9 cellular contexts compared by ENCODE assay signal in the genomic region with DNA sequence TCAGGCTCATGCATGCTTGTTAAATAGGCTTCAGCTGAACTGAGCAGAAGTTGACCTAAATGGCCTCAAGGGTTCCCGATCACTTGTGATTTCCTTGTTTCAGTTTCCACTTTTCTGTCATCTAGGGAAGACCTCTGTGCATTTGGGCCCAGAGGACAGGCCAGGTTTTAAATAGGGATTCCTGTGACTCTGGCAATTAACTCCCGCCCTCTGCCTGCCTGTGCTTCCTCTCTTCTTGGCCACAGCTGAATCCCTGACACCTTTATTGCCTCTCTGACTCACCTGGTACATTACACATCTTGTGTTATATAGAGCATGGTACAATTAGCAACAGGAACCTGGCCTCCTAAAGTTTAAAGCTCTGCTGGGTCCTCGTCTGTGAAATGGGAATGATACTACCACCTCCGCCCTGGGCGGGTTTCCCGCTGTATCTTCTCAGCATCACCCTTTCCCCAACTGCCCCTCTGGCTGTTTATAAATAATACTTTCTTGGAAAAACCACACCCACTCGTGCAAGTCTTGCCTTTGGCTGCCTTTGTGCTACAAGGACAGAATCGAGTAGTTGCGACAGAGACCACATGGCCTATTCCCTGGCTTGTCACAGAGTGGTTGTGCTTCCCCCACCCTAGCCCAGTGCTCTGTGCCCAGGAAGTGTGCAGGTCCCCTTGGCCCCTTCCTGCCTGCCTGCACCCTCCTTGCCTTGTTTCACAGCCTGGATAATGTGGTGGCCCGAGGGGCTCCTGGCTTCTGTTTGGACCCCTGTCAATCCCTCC. TPM values are rescaled to one million over a fixed set of nuclear protein-coding genes. Genes with fewer than 3 reads are reported as not detected.
DNase-seq lines count a peak whose midpoint lies in the region; ATAC-seq lines count a peak whose summit lies in the region.
"Had no signal": no experiment of that assay in that cellular context is flagged by ENCODE, and none has a peak within 500 bp of the region (broad histone marks: within the 10 kb centered on the region; RNA-seq: fewer than 3 reads in every experiment).

No MANE protein-coding gene starts in this region.

- peak overlapping the region; percentile 66 for H3K27ac ChIP-seq in epithelial cell of prostate

- H3K4me1 Mint-ChIP-seq in naive B cell, result peaks cover 0 to 13% (median 8%) of the 10 kb centered on the region in 3 donors

- ATAC-seq in naive B cell (ENCODE audit: low read depth in 2 of 2), result peak; percentile 30 to 42
- ATAC-seq in GM21390 (IDR thresholded peaks at IDR 0.05; ENCODE audit: unreplicated experiment), result no peak
- ATAC-seq in GM19467 (IDR thresholded peaks at IDR 0.05; ENCODE audit: unreplicated experiment), result no peak
- ATAC-seq in GM18909 (IDR thresholded peaks at IDR 0.05; ENCODE audit: poor library complexity, unreplicated experiment), result no peak

- H3K9me3 ChIP-seq in MG63, result no peaks in the 10 kb centered on the region

- no peak overlapping the region for H3K4me3 ChIP-seq in MG63

- H3K9me3 Mint-ChIP-seq in naive B cell, result no peaks in the 10 kb centered on the region

- peaks cover 6 to 26% (median 6%) of the 10 kb centered on the region in 3 donors for H3K27me3 Mint-ChIP-seq in naive B cell

- H3K27ac Mint-ChIP-seq in naive B cell, result peak overlapping the region in 3 of 6 donors; percentile 12 to 82 (median 64)

- peak; percentile 43 for DNase-seq in DMS53 (lab: John Stamatoyannopoulos, UW)
- peak; percentile 89 for DNase-seq in NCI-H69 (lab: John Stamatoyannopoulos, UW)
- peak; percentile 60 for DNase-seq in epithelial cell of prostate (ENCODE audit: low read depth, low spot score)
- no peak for DNase-seq in naive B cell
- DNase-seq in MG63, result no peak
- DNase-seq: NCI-H524 treated with DMSO at 0.1 percent for 48 hours had no signal

- no peak overlapping the region for H3K4me3 Mint-ChIP-seq in naive B cell

- H3K36me3 ChIP-seq in MG63, result no peaks in the 10 kb centered on the region

- no peaks in the 10 kb centered on the region for H3K27me3 ChIP-seq in MG63

- H3K36me3 Mint-ChIP-seq in naive B cell, result peaks cover 0 to 4% of the 10 kb centered on the region in 2 donors

RNA-seq across cellular contexts. Expression of a gene that starts 8.0 kb away (rescaled TPM):
- under 1 TPM in 4 of 6 donors, not detected in 2; 0.10 to 0.63 (median 0.21) TPM for polyA plus RNA-seq in naive B cell (ENCODE audit: low read depth in 6 of 6)
- total RNA-seq in MG63 (2014; rRNA removed; shearing (Covaris generic); ENCODE audit: low replicate concordance), result 1.1 and 1.3 TPM in 2 replicates

Comparison
In these comparisons a context has a peak if more than half of its experiments do, and no peak if none do; other contexts are left out.
1. DNase-seq: peak in DMS53 (single experiment), NCI-H69 (single experiment) and epithelial cell of prostate (single experiment); none in naive B cell (single experiment) and MG63 (single experiment).
2. ATAC-seq: peak in naive B cell (2 of 2); none in GM21390 (single experiment), GM19467 (single experiment) and GM18909 (single experiment).